ENCODE assay signal across 10 cellular contexts in genomic region chr6:7311171-7311570, GRCh38. TPM values are rescaled to one million over a fixed set of nuclear protein-coding genes. Genes with fewer than 3 reads are reported as not detected.
A peak's percentile ranks its signal among the peaks of the same experiment; 100 is the strongest.
DNase-seq lines count a peak whose midpoint lies in the region; ATAC-seq and TF ChIP-seq lines count a peak whose summit lies in the region.
"Had no signal": no experiment of that assay in that cellular context is flagged by ENCODE, and none has a peak within 500 bp of the region (broad histone marks: within the 10 kb centered on the region; RNA-seq: fewer than 3 reads in every experiment).

No MANE protein-coding gene starts in this region.

- no peak for TF ChIP-seq POLR2A in NB4 (IDR thresholded peaks at IDR 0.05; ENCODE audit: extremely low read depth, insufficient read length)
- TF ChIP-seq POLR2A in adrenal gland (IDR thresholded peaks at IDR 0.05) = no peak

- peak overlapping the region; percentile 92 to 97 (median 96) for H3K4me3 Mint-ChIP-seq in nephron

- H3K27ac Mint-ChIP-seq in nephron = peak overlapping the region; percentile 89 to 97 (median 97)

- TF ChIP-seq CTCF in NB4 (IDR thresholded peaks at IDR 0.05; ENCODE audit: low read depth, low read length) = no peak
- TF ChIP-seq CTCF in choroid plexus epithelial cell (conservative IDR thresholded peaks at IDR 0.05; ENCODE audit: low read depth, low read length) = no peak
- TF ChIP-seq CTCF in nephron (IDR thresholded peaks at IDR 0.05; ENCODE audit: unreplicated experiment in 3 of 3) = no peak
- no peak for TF ChIP-seq CTCF in GM20000 (IDR thresholded peaks at IDR 0.05; ENCODE audit: extremely low read depth, missing control alignments)
- TF ChIP-seq CTCF in adrenal gland (IDR thresholded peaks at IDR 0.05) = no peak

- no peaks in the 10 kb centered on the region for H3K9me3 Mint-ChIP-seq in nephron

- H3K27me3 Mint-ChIP-seq in nephron (ENCODE audit: low read depth) = no peaks in the 10 kb centered on the region

- H3K9me3 ChIP-seq in ES-I3 (ENCODE audit: control insufficient read depth, insufficient read depth, low read length) (no peaks in the 10 kb centered on the region), adrenal gland (replicated peaks in 1 of 3) (no peaks in the 10 kb centered on the region)

- H3K27me3 ChIP-seq in adrenal gland = no peaks in the 10 kb centered on the region

- peak overlapping the region; percentile 95; the same call in 1 of the 2 replicates for H3K9ac ChIP-seq in ES-I3 (ENCODE audit: low read depth, low read length)

- no peak overlapping the region for H3K27ac ChIP-seq in adrenal gland

- peaks cover 33% of the 10 kb centered on the region for H3K36me3 Mint-ChIP-seq in nephron (ENCODE audit: low read depth)

- H3K4me1 Mint-ChIP-seq in nephron = peaks cover 15% of the 10 kb centered on the region

- WGBS in adrenal gland, 4 donors = 59 to 64% (median 61%) methylated on average over 1 of the region's 1 CpG

- peak overlapping the region; percentile 80 for H3K4me3 ChIP-seq in NB4 (ENCODE audit: low read depth, low read length)
- peak overlapping the region; percentile 97 for H3K4me3 ChIP-seq in choroid plexus epithelial cell (ENCODE audit: low read depth, low read length)
- peak overlapping the region in 1 of 4 donors; percentile 97 for H3K4me3 ChIP-seq in adrenal gland

- H3K36me3 ChIP-seq in ES-I3 (ENCODE audit: insufficient read depth, low read length) (peaks cover 24% of the 10 kb centered on the region), adrenal gland (replicated peaks in 1 of 2) (peaks cover 0 to 31% of the 10 kb centered on the region in 2 donors)

- DNase-seq in NB4 (ENCODE audit: low read depth) (no peak), choroid plexus epithelial cell (ENCODE audit: low read depth) (peak; percentile 38), GM20000 (ENCODE audit: low spot score) (no peak), adrenal gland (no peak)
- DNase-seq: right cardiac atrium had no signal

- H3K4me1 ChIP-seq in ES-I3 (ENCODE audit: insufficient read depth, low read length) = 0 out of 2 replicates have a peak, but pooled peaks cover 5% of the 10 kb centered on the region
- H3K4me1 ChIP-seq in adrenal gland (replicated peaks in 1 of 2) = peaks cover 8 to 30% of the 10 kb centered on the region in 2 donors

- ATAC-seq in HG02798 (IDR thresholded peaks at IDR 0.05; ENCODE audit: poor library complexity, unreplicated experiment) (no peak), GM21367 (IDR thresholded peaks at IDR 0.05; ENCODE audit: unreplicated experiment) (no peak)
- ATAC-seq: right cardiac atrium, Right ventricle myocardium inferior had no signal

- intact Hi-C loops in adrenal gland (cut with DNase I) = no loop called here

RNA-seq across cellular contexts. Expression of gene SSR1, which starts 1.8 kb away (rescaled TPM):
- 100 to 1,000 TPM in 4 of 8 donors, 10 to 100 TPM in 4; 42.9 to 281 (median 106) TPM for total RNA-seq in adrenal gland
- polyA plus RNA-seq in adrenal gland = 100 to 1,000 TPM in 1 of 3 donors, 10 to 100 TPM in 1, 1 to 10 TPM in 1; 9.7 to 211 (median 15.1) TPM
